ENCODE assay signal across 9 cellular contexts in the genomic region with DNA sequence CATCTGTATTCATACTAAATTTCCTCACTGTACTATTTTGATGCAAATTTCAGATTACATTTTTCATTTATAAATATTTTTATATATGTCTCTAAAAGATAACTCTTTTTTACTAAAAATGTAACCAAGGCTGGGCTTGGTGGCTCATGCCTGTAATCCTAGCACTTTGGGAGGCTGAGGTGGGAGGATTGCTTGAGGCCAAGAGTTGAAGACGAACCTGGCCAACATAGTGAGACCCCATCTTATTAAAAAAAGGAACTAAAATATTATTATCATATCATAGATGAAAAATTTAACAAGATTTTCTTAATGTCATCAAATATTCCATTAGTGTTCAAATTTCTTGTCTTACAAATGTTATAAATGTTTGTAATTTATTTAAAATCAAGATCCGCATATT. TPM values are rescaled to one million over a fixed set of nuclear protein-coding genes. Genes with fewer than 3 reads are reported as not detected.
"Had no signal": no experiment of that assay in that cellular context is flagged by ENCODE, and none has a peak within 500 bp of the region (broad histone marks: within the 10 kb centered on the region; RNA-seq: fewer than 3 reads in every experiment).

No MANE protein-coding gene starts in this region.

- DNase-seq: GDM1, GF-D8 had no signal

- ATAC-seq: GM12878 had no signal

- FAIRE-seq: G401.6, GM12878, GM12891, GM12892, GM18507, GM19239 had no signal

- H3K4me3 ChIP-seq: GM12878 had no signal

RNA-seq across cellular contexts. Expression of gene TTBK1, which starts 7.4 kb away (rescaled TPM):
- total RNA-seq: G401, GM12878 had no signal
